In the genomic region with DNA sequence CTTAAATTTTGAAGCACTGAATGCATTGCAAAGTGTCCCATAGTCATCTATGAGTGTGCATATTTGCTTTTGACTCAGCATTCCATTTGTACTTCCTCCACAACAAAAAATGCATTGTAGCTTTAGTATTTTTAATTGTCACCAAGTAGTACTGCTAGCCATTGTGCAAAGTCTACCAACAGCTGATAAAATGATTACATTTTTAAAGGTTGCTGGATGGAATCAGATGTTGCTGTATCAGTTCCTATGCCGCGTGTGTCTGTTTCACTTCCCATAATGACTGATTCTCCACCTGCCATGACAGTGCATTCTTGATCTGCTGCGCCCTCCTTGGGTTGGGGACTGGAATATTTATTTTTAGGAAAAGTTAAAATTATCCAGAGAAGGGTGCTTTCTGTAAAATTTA, we compare ENCODE assay signal across 10 cellular contexts. TPM values are rescaled to one million over a fixed set of nuclear protein-coding genes. Genes with fewer than 3 reads are reported as not detected.
DNase-seq lines count a peak whose midpoint lies in the region; ATAC-seq and TF ChIP-seq lines count a peak whose summit lies in the region.
"Had no signal": no experiment of that assay in that cellular context is flagged by ENCODE, and none has a peak within 500 bp of the region (broad histone marks: within the 10 kb centered on the region; RNA-seq: fewer than 3 reads in every experiment).

No MANE protein-coding gene starts in this region.

- H3K27me3 ChIP-seq in heart left ventricle (no peaks in the 10 kb centered on the region), right cardiac atrium (ENCODE audit: control insufficient read depth, insufficient read depth) (no peaks in the 10 kb centered on the region), upper lobe of right lung (no peaks in the 10 kb centered on the region), tibial nerve (no peaks in the 10 kb centered on the region)
- H3K27me3 ChIP-seq: gastrocnemius medialis had no signal

- DNase-seq in heart left ventricle (no peak), right cardiac atrium (no peak), SIG-M5 (lab: John Stamatoyannopoulos, UW) (peak; percentile 49), upper lobe of right lung (no peak), NCI-H226 (no peak), tibial nerve (ENCODE audit: low spot score in 2 of 2) (no peak), HEK293T (ENCODE audit: extremely low spot score) (no peak)
- DNase-seq: CD4-positive, alpha-beta memory T cell; gastrocnemius medialis had no signal

- peak in 3 of 4 donors; percentile 22 to 57 (median 52) for ATAC-seq in heart left ventricle
- ATAC-seq in right cardiac atrium, result no peak
- peak; percentile 71 for ATAC-seq in HG03039 (IDR thresholded peaks at IDR 0.05; ENCODE audit: unreplicated experiment)
- peak; percentile 76 for ATAC-seq in upper lobe of right lung

- H3K36me3 ChIP-seq in heart left ventricle (no peaks in the 10 kb centered on the region), upper lobe of right lung (no peaks in the 10 kb centered on the region), tibial nerve (no peaks in the 10 kb centered on the region)
- H3K36me3 ChIP-seq: gastrocnemius medialis had no signal

- no peak overlapping the region for H3K4me3 ChIP-seq in heart left ventricle
- no peak overlapping the region for H3K4me3 ChIP-seq in right cardiac atrium (ENCODE audit: low read length)
- H3K4me3 ChIP-seq in upper lobe of right lung, result no peak overlapping the region
- H3K4me3 ChIP-seq in tibial nerve, result no peak overlapping the region
- H3K4me3 ChIP-seq: gastrocnemius medialis had no signal

- peak in 1 of 2 donors; percentile 57 for TF ChIP-seq EP300 in tibial nerve (IDR thresholded peaks at IDR 0.05)

- CTCF ChIA-PET in HEK293T (lab: Yijun Ruan, JAX), result interaction anchor here (0.8 kb wide), 1 partner anchor 1100 kb away, joined by 3 read pairs; no protein-coding TSS in a partner anchor

- WGBS in heart left ventricle, 4 donors, result 64 to 82% (median 73%) methylated on average over 3 of the region's 3 CpGs
- 75% methylated on average over 3 of the region's 3 CpGs for WGBS in right cardiac atrium
- WGBS in tibial nerve, 2 donors, result 66 to 87% methylated on average over 3 of the region's 3 CpGs

- H3K27ac ChIP-seq in heart left ventricle, result peak overlapping the region in 1 of 12 donors; percentile 67
- no peak overlapping the region for H3K27ac ChIP-seq in right cardiac atrium (ENCODE audit: low read length)
- H3K27ac ChIP-seq in upper lobe of right lung, result no peak overlapping the region
- H3K27ac ChIP-seq in tibial nerve, result no peak overlapping the region
- H3K27ac ChIP-seq: gastrocnemius medialis had no signal

- TF ChIP-seq POLR2A in heart left ventricle (IDR thresholded peaks at IDR 0.05) (no peak), tibial nerve (IDR thresholded peaks at IDR 0.05) (no peak)

- intact Hi-C loops in heart left ventricle (cut with DNase I) (loop anchor here in 5 of 10 donors (10.0 kb wide), 5 partner anchors 48 to 1068 kb away; no protein-coding TSS in a partner anchor), right cardiac atrium (cut with DNase I) (loop anchor here in 2 of 4 donors (10.0 kb wide), 2 partner anchors 798 to 1068 kb away; no protein-coding TSS in a partner anchor), upper lobe of right lung (cut with DNase I) (no loop called here)

- TF ChIP-seq CTCF in heart left ventricle (IDR thresholded peaks at IDR 0.05), result no peak
- no peak for TF ChIP-seq CTCF in upper lobe of right lung (IDR thresholded peaks at IDR 0.05)
- TF ChIP-seq CTCF in tibial nerve (IDR thresholded peaks at IDR 0.05), result no peak

- H3K9me3 ChIP-seq in heart left ventricle, result no peaks in the 10 kb centered on the region
- no peaks in the 10 kb centered on the region for H3K9me3 ChIP-seq in right cardiac atrium (ENCODE audit: control insufficient read depth, low read length)
- no peaks in the 10 kb centered on the region for H3K9me3 ChIP-seq in upper lobe of right lung
- peaks cover 0 to 5% (median 0%) of the 10 kb centered on the region in 4 donors for H3K9me3 ChIP-seq in tibial nerve
- H3K9me3 ChIP-seq: gastrocnemius medialis had no signal

- H3K4me1 ChIP-seq in heart left ventricle (peaks cover 0 to 40% (median 12%) of the 10 kb centered on the region in 12 donors), right cardiac atrium (ENCODE audit: control insufficient read depth, insufficient read depth, low read length) (peaks cover 5% of the 10 kb centered on the region), upper lobe of right lung (peaks cover 10% of the 10 kb centered on the region), tibial nerve (peaks cover 0 to 14% (median 3%) of the 10 kb centered on the region in 4 donors)

- POLR2A ChIA-PET in HEK293T (lab: Yijun Ruan, JAX), result no interaction called here

TF ChIP-seq in HEK293T, 16 proteins besides CTCF, POLR2A, EP300 and RAD21:
- TF ChIP-seq SP1 (IDR thresholded peaks at IDR 0.05) (no peak), HDGF (IDR thresholded peaks at IDR 0.05; ENCODE audit: borderline replicate concordance) (no peak), TARDBP (IDR thresholded peaks at IDR 0.05) (no peak), LEF1 (IDR thresholded peaks at IDR 0.05; ENCODE audit: borderline replicate concordance) (no peak), CTBP1 (IDR thresholded peaks at IDR 0.05; ENCODE audit: borderline replicate concordance) (no peak), L3MBTL2 (conservative IDR thresholded peaks at IDR 0.05) (no peak), ZNF384 (IDR thresholded peaks at IDR 0.05) (no peak), NFRKB (IDR thresholded peaks at IDR 0.05) (no peak), FOXK2 (IDR thresholded peaks at IDR 0.05) (no peak), SUZ12 (IDR thresholded peaks at IDR 0.05) (no peak), ELF4 (IDR thresholded peaks at IDR 0.05) (no peak), ARNT (IDR thresholded peaks at IDR 0.05) (no peak), FOXA1 (IDR thresholded peaks at IDR 0.05) (no peak), BHLHE40 (IDR thresholded peaks at IDR 0.05; ENCODE audit: borderline replicate concordance) (no peak), FOXM1 (IDR thresholded peaks at IDR 0.05; ENCODE audit: borderline replicate concordance) (no peak)
- TF ChIP-seq, protein P1, sequence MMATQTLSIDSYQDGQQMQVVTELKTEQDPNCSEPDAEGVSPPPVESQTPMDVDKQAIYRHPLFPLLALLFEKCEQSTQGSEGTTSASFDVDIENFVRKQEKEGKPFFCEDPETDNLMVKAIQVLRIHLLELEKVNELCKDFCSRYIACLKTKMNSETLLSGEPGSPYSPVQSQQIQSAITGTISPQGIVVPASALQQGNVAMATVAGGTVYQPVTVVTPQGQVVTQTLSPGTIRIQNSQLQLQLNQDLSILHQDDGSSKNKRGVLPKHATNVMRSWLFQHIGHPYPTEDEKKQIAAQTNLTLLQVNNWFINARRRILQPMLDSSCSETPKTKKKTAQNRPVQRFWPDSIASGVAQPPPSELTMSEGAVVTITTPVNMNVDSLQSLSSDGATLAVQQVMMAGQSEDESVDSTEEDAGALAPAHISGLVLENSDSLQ (IDR thresholded peaks at IDR 0.05), result no peak

RNA-seq across cellular contexts. Expression of a gene that starts 41.2 kb away (rescaled TPM):
- total RNA-seq in heart left ventricle (1 to 10 TPM; 1.6 to 4.3 (median 2.4) TPM), right cardiac atrium (1 to 10 TPM; 2.4 to 3.2 (median 2.8) TPM), upper lobe of right lung (5.4 TPM), tibial nerve (1 to 10 TPM; 3.3 to 5.7 (median 3.5) TPM)
- polyA plus RNA-seq in heart left ventricle (1 to 10 TPM; 1.1 to 1.5 TPM), right cardiac atrium (1.3 TPM)

RNA-seq across cellular contexts. Expression of a gene that starts 42.3 kb away (rescaled TPM):
- total RNA-seq in heart left ventricle, result 10 to 100 TPM; 12.5 to 23.2 (median 19.0) TPM
- polyA plus RNA-seq in heart left ventricle, result 10 to 100 TPM; 12.0 to 30.1 TPM
- 10 to 100 TPM; 25.5 to 32.3 (median 29.0) TPM for total RNA-seq in right cardiac atrium
- polyA plus RNA-seq in right cardiac atrium, result 20.0 TPM
- total RNA-seq in upper lobe of right lung, result 15.7 TPM
- total RNA-seq in tibial nerve, result 10 to 100 TPM; 12.9 to 16.6 (median 16.0) TPM

Comparison
In these comparisons a context has a peak if more than half of its experiments do, and no peak if none do; other contexts are left out.
1. ATAC-seq: peak in heart left ventricle (3 of 4), HG03039 (single experiment) and upper lobe of right lung (single experiment); none in right cardiac atrium (0 of 2).